In genomic region chr1:179310721-179311120, GRCh38 we compare ENCODE assay signal across 12 cellular contexts. TPM values are rescaled to one million over a fixed set of nuclear protein-coding genes. Genes with fewer than 3 reads are reported as not detected.
DNase-seq lines count a peak whose midpoint lies in the region; ATAC-seq, FAIRE-seq and TF ChIP-seq lines count a peak whose summit lies in the region.
"Had no signal": no experiment of that assay in that cellular context is flagged by ENCODE, and none has a peak within 500 bp of the region (broad histone marks: within the 10 kb centered on the region; RNA-seq: fewer than 3 reads in every experiment).

No MANE protein-coding gene starts in this region.

- H3K4me1 ChIP-seq in A549 (peaks cover 15% of the 10 kb centered on the region; the same call in 2 of the 3 replicates), adrenal gland (replicated peaks in 1 of 2) (peaks cover 11 to 46% of the 10 kb centered on the region in 2 donors), right cardiac atrium (ENCODE audit: control insufficient read depth, insufficient read depth, low read length) (no peaks in the 10 kb centered on the region)
- H3K4me1 ChIP-seq: suprapubic skin had no signal

- no peaks in the 10 kb centered on the region for H3K27me3 ChIP-seq in adrenal gland
- H3K27me3 ChIP-seq in right cardiac atrium (ENCODE audit: control insufficient read depth, insufficient read depth) = no peaks in the 10 kb centered on the region
- H3K27me3 ChIP-seq: suprapubic skin had no signal

- H3K36me3 ChIP-seq in adrenal gland (replicated peaks in 1 of 2) = peaks cover 0 to 20% of the 10 kb centered on the region in 2 donors

- no peak for FAIRE-seq in A549 (lab: Jason Lieb, UNC)

- intact Hi-C loops in adrenal gland (cut with DNase I) (no loop called here), right cardiac atrium (cut with DNase I) (no loop called here)

- no peak for TF ChIP-seq RAD21 in A549 (conservative IDR thresholded peaks at IDR 0.05 in 1 of 2, IDR thresholded peaks at IDR 0.05 in 1 of 2)

- POLR2A ChIA-PET in A549 (lab: Yijun Ruan, JAX) = interaction anchor here (0.7 kb wide), 1 partner anchor 17 kb away, joined by 4 read pairs; the partner anchor contains the start of gene SOAT1

- H3K4me2 ChIP-seq in A549 = peak overlapping the region; percentile 32

- peak; percentile 68 to 85; a peak in 5 of 6 replicates for ATAC-seq in A549
- peak; percentile 37 to 55 for ATAC-seq in right cardiac atrium
- ATAC-seq in GM21723 (IDR thresholded peaks at IDR 0.05; ENCODE audit: unreplicated experiment) = no peak
- no peak for ATAC-seq in HG03045 (IDR thresholded peaks at IDR 0.05; ENCODE audit: unreplicated experiment)

- 76% methylated on average over 3 of the region's 3 CpGs for WGBS in A549 (ENCODE audit: missing lambda C conversion rate)
- WGBS in adrenal gland, 4 donors = 42 to 58% (median 56%) methylated on average over 3 of the region's 3 CpGs
- WGBS in right cardiac atrium = 81% methylated on average over 3 of the region's 3 CpGs

- H3K27ac ChIP-seq in A549 (peak overlapping the region; percentile 46 to 61; a peak in 4 of 6 replicates), adrenal gland (peak overlapping the region in 4 of 5 donors; percentile 16 to 78 (median 62)), right cardiac atrium (ENCODE audit: low read length) (no peak overlapping the region)
- H3K27ac ChIP-seq: suprapubic skin had no signal

- no peak for TF ChIP-seq CTCF in A549 (IDR thresholded peaks at IDR 0.05)
- TF ChIP-seq CTCF in adrenal gland (IDR thresholded peaks at IDR 0.05) = no peak

- CTCF ChIA-PET in A549 (lab: Yijun Ruan, JAX) = no interaction called here

- TF ChIP-seq POLR2A in A549 (IDR thresholded peaks at IDR 0.05; ENCODE audit: low read length) (no peak), adrenal gland (IDR thresholded peaks at IDR 0.05) (no peak)

- H3K4me3 ChIP-seq in A549 (no peak overlapping the region), adrenal gland (no peak overlapping the region), right cardiac atrium (ENCODE audit: low read length) (no peak overlapping the region)
- H3K4me3 ChIP-seq: suprapubic skin had no signal

- no peak for TF ChIP-seq EP300 in A549 (IDR thresholded peaks at IDR 0.05)

- no peaks in the 10 kb centered on the region for H3K9me3 ChIP-seq in A549
- no peaks in the 10 kb centered on the region for H3K9me3 ChIP-seq in adrenal gland (replicated peaks in 1 of 3)
- H3K9me3 ChIP-seq in right cardiac atrium (ENCODE audit: control insufficient read depth, low read length) = no peaks in the 10 kb centered on the region
- H3K9me3 ChIP-seq: suprapubic skin had no signal

- peak; percentile 32 to 47 for DNase-seq in A549 (ENCODE audit: low read depth in 1 of 2, low spot score in 1 of 2)
- DNase-seq in GM04503 (ENCODE audit: low read depth) = peak; percentile 61
- no peak for DNase-seq in adrenal gland
- DNase-seq in right cardiac atrium = no peak
- DNase-seq in stimulated activated CD4-positive, alpha-beta T cell treated with anti-CD3 and anti-CD28 coated beads, Interleukin-12 subunit alpha, Interleukin-12 subunit beta, amount 100 ng/mL, for 4 hours = no peak
- no peak for DNase-seq in activated naive CD4-positive, alpha-beta T cell (lab: John Stamatoyannopoulos, UW)
- DNase-seq: aorta, DMS 273 treated with DMSO at 0.1 percent for 48 hours, hippocampal formation had no signal

TF ChIP-seq in A549, 52 proteins besides CTCF, POLR2A, EP300 and RAD21:
- no peak for TF ChIP-seq HOXB5 (CRISPR knock-in tag; IDR thresholded peaks at IDR 0.05)
- peak; percentile 22 for TF ChIP-seq MAFK (IDR thresholded peaks at IDR 0.05; ENCODE audit: partially characterized antibody)
- no peak for TF ChIP-seq FOSL2 (IDR thresholded peaks at IDR 0.05)
- TF ChIP-seq FOSL2 (CRISPR knock-in tag; IDR thresholded peaks at IDR 0.05) = peak; percentile 77

RNA-seq across cellular contexts. Expression of gene SOAT1, which starts 17.1 kb away (rescaled TPM):
- polyA plus RNA-seq in A549 (2011; rRNA removed) (50.3 and 62.1 TPM in 2 replicates), A549 (2017; fragmentation: RNase III; extraction: RNeasy Plus Mini Kit Qiagen cat#74134 plus additional on column Dnase treatment) (15.6 to 19.0 TPM (median 18.2 TPM) in 3 replicates), adrenal gland (100 to 1,000 TPM in 1 of 3 donors, 10 to 100 TPM in 2; 36.9 to 675 (median 49.4) TPM), right cardiac atrium (5.1 TPM)
- polyA plus RNA-seq in A549 (2012; cell fraction: cytosol; rRNA removed) = 6.7 and 10.1 TPM in 2 replicates
- polyA plus RNA-seq in A549 (2012; cell fraction: nucleus; rRNA removed) = 6.1 and 10.1 TPM in 2 replicates
- 30.6 and 33.5 TPM in 2 replicates for polyA minus RNA-seq in A549 (2011; rRNA and poly(A)+ RNA removed)
- total RNA-seq in adrenal gland (100 to 1,000 TPM; 127 to 803 (median 239) TPM), right cardiac atrium (10 to 100 TPM; 15.3 to 20.3 (median 18.5) TPM)

RNA-seq across cellular contexts. Expression of gene AXDND1, which starts 55.0 kb away (rescaled TPM):
- polyA plus RNA-seq in A549 (2011; rRNA removed) (0.56 and 0.71 TPM in 2 replicates), A549 (2017; fragmentation: RNase III; extraction: RNeasy Plus Mini Kit Qiagen cat#74134 plus additional on column Dnase treatment) (0.22 to 0.34 TPM (median 0.30 TPM) in 3 replicates), adrenal gland (1 to 10 TPM; 1.3 to 4.0 (median 3.8) TPM), right cardiac atrium (not detected)
- polyA plus RNA-seq in A549 (2012; cell fraction: cytosol; rRNA removed) = 0.16 and 0.24 TPM in 2 replicates
- 0.21 TPM in 1 of 2 replicates, not detected in the other for polyA plus RNA-seq in A549 (2012; cell fraction: nucleus; rRNA removed)
- 0.39 and 0.70 TPM in 2 replicates for polyA minus RNA-seq in A549 (2011; rRNA and poly(A)+ RNA removed)
- total RNA-seq in adrenal gland (10 to 100 TPM in 1 of 8 donors, 1 to 10 TPM in 6, not detected in 1; 1.2 to 24.6 (median 3.6) TPM), right cardiac atrium (not detected)
- total RNA-seq: aorta had no signal
- polyA plus RNA-seq: aorta had no signal

Comparison
In these comparisons a context has a peak if more than half of its experiments do, and no peak if none do; other contexts are left out.
1. ATAC-seq: peak in A549 (2 of 2) and right cardiac atrium (2 of 2); none in GM21723 (single experiment) and HG03045 (single experiment).
2. DNase-seq: peak in A549 (2 of 2) and GM04503 (single experiment); none in adrenal gland (0 of 7), right cardiac atrium (0 of 3), stimulated activated CD4-positive, alpha-beta T cell treated with anti-CD3 and anti-CD28 coated beads, Interleukin-12 subunit alpha, Interleukin-12 subunit beta, amount 100 ng/mL, for 4 hours (single experiment) and activated naive CD4-positive, alpha-beta T cell (0 of 4).